16 cellular contexts compared by ENCODE assay signal in the genomic region with DNA sequence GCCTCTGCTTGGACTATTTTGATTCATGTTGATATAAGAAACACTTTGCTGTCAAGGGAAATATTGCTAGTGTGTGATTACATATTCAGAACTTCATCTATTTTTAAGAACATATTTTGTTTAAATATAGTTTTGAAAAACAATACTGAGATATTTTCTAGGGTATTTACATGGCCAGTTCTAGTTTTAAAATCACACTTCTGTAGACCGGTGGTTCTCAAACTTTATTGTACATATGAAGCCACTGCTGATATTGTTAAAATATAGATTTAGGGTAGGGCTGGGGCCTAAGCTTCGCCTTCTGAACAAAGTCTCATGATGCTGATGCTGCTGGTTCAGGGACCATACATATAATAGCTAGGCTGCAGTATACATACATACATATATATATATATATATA.
DNase-seq lines count a peak whose midpoint lies in the region; ATAC-seq and TF ChIP-seq lines count a peak whose summit lies in the region.
"Had no signal": no experiment of that assay in that cellular context is flagged by ENCODE, and none has a peak within 500 bp of the region (broad histone marks: within the 10 kb centered on the region; RNA-seq: fewer than 3 reads in every experiment).

No MANE protein-coding gene starts in this region.

- H2AFZ ChIP-seq in DND-41 (ENCODE audit: low read depth, low read length): no peak overlapping the region

- peaks cover 12% of the 10 kb centered on the region for H3K9me3 ChIP-seq in DND-41 (ENCODE audit: insufficient read depth, low read length, severe bottlenecking)

- no peaks in the 10 kb centered on the region for H4K20me1 ChIP-seq in DND-41 (ENCODE audit: insufficient read depth, low read length)

- no peak overlapping the region for H3K4me2 ChIP-seq in DND-41 (ENCODE audit: insufficient read depth, low read length)

- no peak overlapping the region for H3K4me3 ChIP-seq in DND-41 (ENCODE audit: low read depth in 1 of 2, low read length in 2 of 2)

- POLR2A ChIA-PET in MCF 10A (lab: Yijun Ruan, JAX): no interaction called here

- H3K27me3 Mint-ChIP-seq in MCF 10A (ENCODE audit: insufficient read depth, unreplicated experiment): peaks cover 21% of the 10 kb centered on the region
- H3K27me3 Mint-ChIP-seq: CD8-positive, alpha-beta memory T cell had no signal

- intact Hi-C loops in MCF 10A (cut with micrococcal nuclease): no loop called here

- CTCF ChIA-PET in MCF 10A (lab: Yijun Ruan, JAX): no interaction called here

- no peaks in the 10 kb centered on the region for H3K36me3 Mint-ChIP-seq in MCF 10A (ENCODE audit: insufficient read depth, unreplicated experiment)
- H3K36me3 Mint-ChIP-seq: CD8-positive, alpha-beta memory T cell; IgD-negative memory B cell had no signal

- no peaks in the 10 kb centered on the region for H3K36me3 ChIP-seq in DND-41 (ENCODE audit: insufficient read depth, low read length)

- no peak overlapping the region for H3K9ac ChIP-seq in DND-41 (ENCODE audit: low read depth, low read length)

- no peaks in the 10 kb centered on the region for H3K79me2 ChIP-seq in DND-41 (ENCODE audit: insufficient read depth, low read length)

- no TSS peak for BruUV-seq in MCF 10A (replicated peaks; lab: Mats Ljungman, UMichigan)

- peak overlapping the region; percentile 72 for H3K27ac ChIP-seq in DND-41 (ENCODE audit: low read length)

- H3K27me3 ChIP-seq in DND-41 (ENCODE audit: insufficient read depth, low read length, poor library complexity): no peaks in the 10 kb centered on the region

- no peaks in the 10 kb centered on the region for H3K4me1 Mint-ChIP-seq in MCF 10A (ENCODE audit: insufficient read depth, unreplicated experiment)
- H3K4me1 Mint-ChIP-seq: CD8-positive, alpha-beta memory T cell had no signal

- no peaks in the 10 kb centered on the region for H3K9me3 Mint-ChIP-seq in MCF 10A (ENCODE audit: unreplicated experiment)
- H3K9me3 Mint-ChIP-seq: IgD-negative memory B cell had no signal

- no peak overlapping the region for H3K27ac Mint-ChIP-seq in MCF 10A (ENCODE audit: low read depth, unreplicated experiment)
- H3K27ac Mint-ChIP-seq: CD8-positive, alpha-beta memory T cell; HFFc6 had no signal

- DNase-seq in DND-41 (no peak), NCI-H146 treated with DMSO at 0.1 percent for 48 hours (lab: John Stamatoyannopoulos, UW; ENCODE audit: unreplicated experiment) (no peak), MCF 10A (ENCODE audit: unreplicated experiment) (no peak), NCI-H1048 (lab: John Stamatoyannopoulos, UW) (no peak), iPS-NIHi11 (ENCODE audit: low spot score) (no peak)
- DNase-seq: activated gamma-delta T cell; CD8-positive, alpha-beta memory T cell; cortex of kidney; HFFc6; posterior cingulate gyrus; stimulated activated naive CD8-positive, alpha-beta T cell treated with anti-CD3 and anti-CD28 coated beads, Interleukin-15, Interleukin-2, amounts not matched to agents 100 U/mL and 50 U/mL, for 24 hours; T-helper 9 cell had no signal

- no peak overlapping the region for H3K4me3 Mint-ChIP-seq in MCF 10A (ENCODE audit: unreplicated experiment)
- H3K4me3 Mint-ChIP-seq: CD8-positive, alpha-beta memory T cell; HFFc6 had no signal

- 0 out of 3 replicates have a peak, but pooled peaks have one; percentile 31 for ATAC-seq in DND-41 (ENCODE audit: insufficient read depth, low read depth)
- ATAC-seq in GM19351 (IDR thresholded peaks at IDR 0.05; ENCODE audit: unreplicated experiment): peak; percentile 44
- peak; percentile 40 for ATAC-seq in HG02623 (IDR thresholded peaks at IDR 0.05; ENCODE audit: unreplicated experiment)
- ATAC-seq in HG03432 (IDR thresholded peaks at IDR 0.05; ENCODE audit: unreplicated experiment): peak; percentile 56
- ATAC-seq: stimulated activated naive CD8-positive, alpha-beta T cell treated with anti-CD3 and anti-CD28 coated beads, Interleukin-15, Interleukin-2, amounts not matched to agents 100 U/mL and 50 U/mL, for 24 hours had no signal

- H3K4me1 ChIP-seq in DND-41 (ENCODE audit: insufficient read depth, low read length): peaks cover 25% of the 10 kb centered on the region

- TF ChIP-seq CTCF in DND-41 (IDR thresholded peaks at IDR 0.05; ENCODE audit: borderline replicate concordance, extremely low read depth, low read length, poor library complexity, severe bottlenecking) (no peak), MCF 10A (IDR thresholded peaks at IDR 0.05; ENCODE audit: unreplicated experiment) (no peak)
